Comparison of ENCODE assay signal across 14 cellular contexts in the genomic region with DNA sequence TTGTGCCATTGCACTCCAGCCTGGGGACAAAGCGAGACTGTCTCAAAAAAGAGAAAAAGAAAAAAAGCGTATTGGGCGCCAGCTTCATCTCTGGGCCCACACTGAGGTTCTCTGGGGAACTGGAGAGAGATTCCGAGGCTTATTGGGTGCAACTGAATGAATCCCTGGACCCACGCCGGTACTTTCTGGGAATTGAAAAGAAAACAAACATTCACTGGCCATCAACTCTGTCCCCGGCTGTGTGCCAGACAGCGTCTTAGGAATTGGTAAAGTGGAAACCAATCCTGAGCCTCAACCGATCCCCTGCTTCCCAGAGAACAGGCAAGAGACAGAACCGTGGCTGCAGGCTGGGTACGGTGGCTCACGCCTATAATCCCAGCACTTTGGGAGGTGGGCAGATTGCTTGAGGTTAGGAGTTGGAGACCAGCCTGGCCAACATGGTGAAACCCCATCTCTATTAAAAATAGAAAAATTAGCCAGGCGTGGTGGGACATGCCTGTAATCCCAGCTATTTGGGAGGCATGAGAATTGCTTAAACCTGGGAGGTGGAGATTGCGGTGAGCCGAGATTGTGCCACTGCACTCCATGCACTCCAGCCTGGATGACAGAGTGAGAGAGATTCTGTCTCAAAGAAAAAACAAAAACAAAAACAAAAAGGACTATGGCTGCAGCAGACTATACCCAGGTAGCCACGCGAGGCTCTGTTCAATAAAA. TPM values are rescaled to one million over a fixed set of nuclear protein-coding genes. Genes with fewer than 3 reads are reported as not detected.
DNase-seq lines count a peak whose midpoint lies in the region; ATAC-seq and TF ChIP-seq lines count a peak whose summit lies in the region.
"Had no signal": no experiment of that assay in that cellular context is flagged by ENCODE, and none has a peak within 500 bp of the region (broad histone marks: within the 10 kb centered on the region; RNA-seq: fewer than 3 reads in every experiment).

No MANE protein-coding gene starts in this region.

- no peaks in the 10 kb centered on the region for H3K27me3 ChIP-seq in CD4-positive, alpha-beta T cell (ENCODE audit: control insufficient read depth, insufficient read depth, low read length)
- peaks cover 0 to 37% of the 10 kb centered on the region in 2 donors for H3K27me3 ChIP-seq in left lung

- H3K4me3 Mint-ChIP-seq in CD4-positive, alpha-beta T cell, result peak overlapping the region; percentile 63

- peaks cover 0 to 31% of the 10 kb centered on the region in 2 donors for H3K36me3 ChIP-seq in left lung

- POLR2A ChIA-PET in CD4-positive, alpha-beta T cell (lab: Charles Lee), result interaction anchor here (1.6 kb wide), 1 partner anchor 17 kb away, joined by 4 read pairs; a partner anchor contains a TSS

- no peaks in the 10 kb centered on the region for H3K9me3 ChIP-seq in CD4-positive, alpha-beta T cell (ENCODE audit: control insufficient read depth, low read length)
- no peaks in the 10 kb centered on the region for H3K9me3 ChIP-seq in left lung
- H3K9me3 ChIP-seq: HAP-1 had no signal

- peaks cover 15% of the 10 kb centered on the region for H3K4me1 Mint-ChIP-seq in CD4-positive, alpha-beta T cell (ENCODE audit: low read depth)

- CTCF ChIA-PET in CD4-positive, alpha-beta T cell (lab: Charles Lee), result interaction anchor here (2.2 to 3.5 kb wide), 2 partner anchors 21 to 34 kb away, joined by 10 to 13 read pairs; a partner anchor contains a TSS

- TF ChIP-seq CTCF in CD4-positive, alpha-beta T cell (IDR thresholded peaks at IDR 0.05), result no peak
- TF ChIP-seq CTCF in left lung (IDR thresholded peaks at IDR 0.05), result no peak

- no peaks in the 10 kb centered on the region for H3K27me3 Mint-ChIP-seq in CD4-positive, alpha-beta T cell
- H3K27me3 Mint-ChIP-seq: activated CD4-positive, alpha-beta memory T cell treated with anti-CD3 and anti-CD28 coated beads for 36 hours had no signal

- no peaks in the 10 kb centered on the region for H3K9me3 Mint-ChIP-seq in CD4-positive, alpha-beta T cell
- H3K9me3 Mint-ChIP-seq: activated CD4-positive, alpha-beta memory T cell treated with anti-CD3 and anti-CD28 coated beads for 36 hours had no signal

- intact Hi-C loops in CD4-positive, alpha-beta T cell (cut with DNase I, micrococcal nuclease), result no loop called here
- intact Hi-C loops in left ventricle myocardium superior (cut with micrococcal nuclease), result no loop called here
- intact Hi-C loops in left lung (cut with DNase I), result no loop called here

- no peak overlapping the region for H3K27ac ChIP-seq in CD4-positive, alpha-beta T cell (ENCODE audit: low read depth, low read length)
- no peak overlapping the region for H3K27ac ChIP-seq in left lung

- peaks cover 8% of the 10 kb centered on the region for H3K36me3 Mint-ChIP-seq in CD4-positive, alpha-beta T cell (ENCODE audit: low read depth)

- DNase-seq in CD4-positive, alpha-beta T cell, result no peak
- DNase-seq in anterior cingulate cortex (lab: John Stamatoyannopoulos, UW) (peak in 52 of 58 donors; percentile 20 to 93 (median 68)), left ventricle myocardium superior (peak; percentile 67), pons (ENCODE audit: low spot score) (peak; percentile 75), DMS153 treated with DMSO at 0.1 percent for 48 hours (lab: John Stamatoyannopoulos, UW; ENCODE audit: unreplicated experiment) (no peak), left lung (no peak)
- no peak for DNase-seq in stimulated activated naive CD4-positive, alpha-beta T cell treated with Interleukin-2 at 50 U/mL for 16 hours (lab: John Stamatoyannopoulos, UW)
- DNase-seq: activated CD4-positive, alpha-beta memory T cell treated with anti-CD3 and anti-CD28 coated beads for 36 hours; activated effector memory CD4-positive, alpha-beta T cell treated with Interleukin-2 at 50 U/mL for 16 hours; erythroblast; MV-4-11; NCI-H2227 treated with DMSO at 0.1 percent for 48 hours had no signal

- no peak overlapping the region for H3K4me3 ChIP-seq in left lung
- H3K4me3 ChIP-seq: HAP-1 had no signal

- ATAC-seq in CD4-positive, alpha-beta T cell (ENCODE audit: poor library complexity), result no peak
- peak; percentile 9 for ATAC-seq in left ventricle myocardium superior
- no peak for ATAC-seq in left lung
- ATAC-seq in GM18520 (IDR thresholded peaks at IDR 0.05; ENCODE audit: unreplicated experiment), result no peak

- no peak overlapping the region for H3K27ac Mint-ChIP-seq in CD4-positive, alpha-beta T cell
- H3K27ac Mint-ChIP-seq: activated CD4-positive, alpha-beta memory T cell treated with anti-CD3 and anti-CD28 coated beads for 36 hours had no signal

- H3K4me1 ChIP-seq in left lung, result peaks cover 0 to 33% of the 10 kb centered on the region in 2 donors
- H3K4me1 ChIP-seq: HAP-1 had no signal

RNA-seq across cellular contexts. Expression of a gene that starts 8.6 kb away (rescaled TPM):
- 10 to 100 TPM; 15.3 TPM for total RNA-seq in CD4-positive, alpha-beta T cell
- total RNA-seq in left ventricle myocardium superior (11.7 TPM), left lung (10 to 100 TPM; 18.0 to 21.0 TPM)

RNA-seq across cellular contexts. Expression of a gene that starts 11.3 kb away (rescaled TPM):
- total RNA-seq in CD4-positive, alpha-beta T cell, result 10 to 100 TPM; 21.2 to 24.0 TPM
- total RNA-seq in left ventricle myocardium superior (11.5 TPM), left lung (10 to 100 TPM; 16.9 to 23.5 TPM)

RNA-seq across cellular contexts. Expression of a gene that starts 16.7 kb away (rescaled TPM):
- 10 to 100 TPM; 41.4 to 43.4 TPM for total RNA-seq in CD4-positive, alpha-beta T cell
- total RNA-seq in left ventricle myocardium superior, result 31.9 TPM
- total RNA-seq in left lung, result 10 to 100 TPM; 30.5 to 44.1 TPM

RNA-seq across cellular contexts. Expression of a gene that starts 20.4 kb away (rescaled TPM):
- total RNA-seq in CD4-positive, alpha-beta T cell, result 10 to 100 TPM; 28.4 to 28.7 TPM
- total RNA-seq in left ventricle myocardium superior (242 TPM), left lung (10 to 100 TPM; 72.9 to 91.9 TPM)

RNA-seq across cellular contexts. Expression of a gene that starts 22.8 kb away (rescaled TPM):
- total RNA-seq in CD4-positive, alpha-beta T cell, result 1 to 10 TPM; 4.4 to 4.6 TPM
- total RNA-seq in left ventricle myocardium superior, result 14.8 TPM
- 10 to 100 TPM; 16.9 to 17.1 TPM for total RNA-seq in left lung

Comparison
In these comparisons a context has a peak if more than half of its experiments do, and no peak if none do; other contexts are left out.
1. DNase-seq: peak in anterior cingulate cortex (52 of 58), left ventricle myocardium superior (single experiment) and pons (single experiment); none in CD4-positive, alpha-beta T cell (0 of 10), DMS153 treated with DMSO at 0.1 percent for 48 hours (single experiment), stimulated activated naive CD4-positive, alpha-beta T cell treated with Interleukin-2 at 50 U/mL for 16 hours (single experiment) and left lung (0 of 2).